In the genomic region with DNA sequence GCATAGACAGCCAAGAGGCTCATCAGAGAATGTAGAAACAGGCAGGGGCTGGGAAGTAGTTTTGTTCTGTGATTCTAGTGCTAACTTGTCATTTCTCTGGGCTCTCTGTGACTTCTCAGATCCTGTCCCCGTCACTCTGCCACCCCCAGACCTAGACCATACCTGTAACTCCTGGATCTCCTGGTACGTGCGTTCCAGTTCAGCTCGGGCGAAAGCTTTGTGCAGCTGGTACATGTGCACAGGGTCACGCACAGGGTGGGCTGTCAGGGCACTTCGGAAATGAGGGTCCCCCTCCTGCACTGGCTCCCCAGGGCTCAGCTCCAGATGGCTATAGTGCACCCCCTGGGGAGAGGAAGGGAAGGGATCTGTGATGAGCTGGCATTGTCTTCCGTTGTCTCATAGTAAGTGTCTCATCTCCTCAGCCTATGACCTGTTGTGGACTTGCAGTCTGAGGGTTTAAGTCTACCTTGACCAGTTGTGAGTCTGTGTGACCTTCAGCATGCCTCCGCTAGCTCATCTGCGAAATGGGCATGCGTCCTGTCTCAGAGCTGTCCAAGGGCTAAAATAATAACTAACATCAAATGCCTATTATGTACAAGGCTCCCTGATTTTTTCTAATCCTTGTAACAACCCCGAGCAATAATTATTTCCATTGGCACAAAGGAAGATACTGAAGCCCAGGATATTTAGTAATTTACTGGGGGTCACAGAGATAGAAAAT, we compare ENCODE assay signal across 9 cellular contexts. TPM values are rescaled to one million over a fixed set of nuclear protein-coding genes. Genes with fewer than 3 reads are reported as not detected.
DNase-seq lines count a peak whose midpoint lies in the region; ATAC-seq, FAIRE-seq and TF ChIP-seq lines count a peak whose summit lies in the region.
"Had no signal": no experiment of that assay in that cellular context is flagged by ENCODE, and none has a peak within 500 bp of the region (broad histone marks: within the 10 kb centered on the region; RNA-seq: fewer than 3 reads in every experiment).

No MANE protein-coding gene starts in this region.

- peaks cover 11% of the 10 kb centered on the region for H3K27me3 Mint-ChIP-seq in activated CD8-positive, alpha-beta memory T cell treated with anti-CD3 and anti-CD28 coated beads, Interleukin-2, amount 10 ng/mL, durations not matched to agents 7 days and 5 days
- peaks cover 9% of the 10 kb centered on the region for H3K27me3 Mint-ChIP-seq in astrocyte (ENCODE audit: low read depth, unreplicated experiment)

- TF ChIP-seq CTCF in Loucy (conservative IDR thresholded peaks at IDR 0.05; ENCODE audit: low read length) (no peak), astrocyte (IDR thresholded peaks at IDR 0.05; ENCODE audit: insufficient read depth, low read depth, low read length) (no peak), parathyroid adenoma (IDR thresholded peaks at IDR 0.05) (no peak)

- H3K9ac ChIP-seq in Loucy (ENCODE audit: low read depth, low read length, poor library complexity, severe bottlenecking) (no peak overlapping the region), astrocyte (ENCODE audit: low read length) (no peak overlapping the region), parathyroid adenoma (no peak overlapping the region)

- H3K27ac ChIP-seq in astrocyte (ENCODE audit: low read depth, low read length) (no peak overlapping the region), parathyroid adenoma (no peak overlapping the region)
- H3K27ac ChIP-seq: psoas muscle had no signal

- CTCF ChIA-PET in activated CD8-positive, alpha-beta memory T cell treated with anti-CD3 and anti-CD28 coated beads, Interleukin-2, amount 10 ng/mL, durations not matched to agents 7 days and 5 days (lab: Charles Lee): interaction anchor here (0.6 to 8.4 kb wide), 35 partner anchors 8 to 153 kb away, joined by 3 to 89 read pairs (median 5); partner anchors contain the start of genes DNPEP, GMPPA and STK11IP

- H3K9me3 ChIP-seq in Loucy (ENCODE audit: insufficient read depth, low read depth, low read length) (no peaks in the 10 kb centered on the region), astrocyte (ENCODE audit: insufficient read depth, low read depth, low read length) (no peaks in the 10 kb centered on the region), parathyroid adenoma (ENCODE audit: control insufficient read depth, low read length) (no peaks in the 10 kb centered on the region)
- H3K9me3 ChIP-seq: psoas muscle had no signal

- H3K4me1 ChIP-seq in Loucy (ENCODE audit: insufficient read depth, low read length, poor library complexity, severe bottlenecking) (peaks cover 10% of the 10 kb centered on the region), astrocyte (ENCODE audit: insufficient read depth, low read length) (peaks cover 33% of the 10 kb centered on the region), parathyroid adenoma (peaks cover 24% of the 10 kb centered on the region)

- H3K4me3 ChIP-seq in Loucy (ENCODE audit: low read length, poor library complexity, severe bottlenecking) (peak overlapping the region; percentile 71), astrocyte (ENCODE audit: insufficient read depth, low read depth, low read length) (no peak overlapping the region), parathyroid adenoma (ENCODE audit: low read depth, low read length) (no peak overlapping the region)

- DNase-seq in activated CD8-positive, alpha-beta memory T cell treated with anti-CD3 and anti-CD28 coated beads, Interleukin-2, amount 10 ng/mL, durations not matched to agents 7 days and 5 days: no peak
- no peak for DNase-seq in activated CD8-positive, alpha-beta memory T cell treated with anti-CD3 and anti-CD28 coated beads, Interleukin-2, amount 50 U/mL, for 4 hours
- no peak for DNase-seq in astrocyte (ENCODE audit: low read depth)
- no peak for DNase-seq in GDM1 (lab: John Stamatoyannopoulos, UW)
- DNase-seq in pons (ENCODE audit: low spot score): no peak
- no peak for DNase-seq in HT-29 (ENCODE audit: low spot score)

- no peaks in the 10 kb centered on the region for H3F3A ChIP-seq in Loucy (ENCODE audit: low read depth)

- H4K20me1 ChIP-seq in Loucy (ENCODE audit: insufficient read depth, low read length, poor library complexity, severe bottlenecking) (peaks cover 7% of the 10 kb centered on the region), astrocyte (ENCODE audit: insufficient read depth, low read length) (peaks cover 56% of the 10 kb centered on the region)

- no peak for ATAC-seq in activated CD8-positive, alpha-beta memory T cell treated with anti-CD3 and anti-CD28 coated beads, Interleukin-2, amount 10 ng/mL, durations not matched to agents 7 days and 5 days

- H3K27ac Mint-ChIP-seq in activated CD8-positive, alpha-beta memory T cell treated with anti-CD3 and anti-CD28 coated beads, Interleukin-2, amount 10 ng/mL, durations not matched to agents 7 days and 5 days: no peak overlapping the region
- H3K27ac Mint-ChIP-seq in astrocyte (ENCODE audit: unreplicated experiment): peak overlapping the region; percentile 86

- no peaks in the 10 kb centered on the region for H3K27me3 ChIP-seq in Loucy (ENCODE audit: insufficient read depth, low read length, poor library complexity, severe bottlenecking)
- no peaks in the 10 kb centered on the region for H3K27me3 ChIP-seq in astrocyte (ENCODE audit: insufficient read depth, low read length)
- H3K27me3 ChIP-seq in parathyroid adenoma (ENCODE audit: control insufficient read depth, insufficient read depth, low read length): no peaks in the 10 kb centered on the region

- H3K9me2 ChIP-seq in Loucy (replicated peaks; ENCODE audit: low read depth, low read length): no peaks in the 10 kb centered on the region

- H2AFZ ChIP-seq in Loucy (ENCODE audit: low read length) (no peak overlapping the region), astrocyte (ENCODE audit: low read depth, low read length) (no peak overlapping the region), parathyroid adenoma (peak overlapping the region; percentile 36)

- H3K36me3 ChIP-seq in Loucy (ENCODE audit: insufficient read depth, low read length) (no peaks in the 10 kb centered on the region), astrocyte (ENCODE audit: insufficient read depth, low read length) (peaks cover 13% of the 10 kb centered on the region), parathyroid adenoma (ENCODE audit: control insufficient read depth, insufficient read depth, low read length) (no peaks in the 10 kb centered on the region)

- no peak for FAIRE-seq in astrocyte (lab: Jason Lieb, UNC)

- no peaks in the 10 kb centered on the region for H3K79me2 ChIP-seq in Loucy (ENCODE audit: insufficient read depth, low read length)
- peaks cover 35% of the 10 kb centered on the region for H3K79me2 ChIP-seq in astrocyte (ENCODE audit: insufficient read depth, low read length)
- peaks cover 12% of the 10 kb centered on the region for H3K79me2 ChIP-seq in parathyroid adenoma

- H3K4me1 Mint-ChIP-seq in activated CD8-positive, alpha-beta memory T cell treated with anti-CD3 and anti-CD28 coated beads, Interleukin-2, amount 10 ng/mL, durations not matched to agents 7 days and 5 days: peaks cover 20% of the 10 kb centered on the region
- peaks cover 12% of the 10 kb centered on the region for H3K4me1 Mint-ChIP-seq in astrocyte (ENCODE audit: low read depth, unreplicated experiment)

- H3K36me3 Mint-ChIP-seq in activated CD8-positive, alpha-beta memory T cell treated with anti-CD3 and anti-CD28 coated beads, Interleukin-2, amount 10 ng/mL, durations not matched to agents 7 days and 5 days: peaks cover 3% of the 10 kb centered on the region
- peaks cover 10% of the 10 kb centered on the region for H3K36me3 Mint-ChIP-seq in astrocyte (ENCODE audit: low read depth, unreplicated experiment)

- H3K4me3 Mint-ChIP-seq in activated CD8-positive, alpha-beta memory T cell treated with anti-CD3 and anti-CD28 coated beads, Interleukin-2, amount 10 ng/mL, durations not matched to agents 7 days and 5 days: peak overlapping the region; percentile 84
- H3K4me3 Mint-ChIP-seq in astrocyte (ENCODE audit: unreplicated experiment): peak overlapping the region; percentile 74

- H3K9me3 Mint-ChIP-seq in activated CD8-positive, alpha-beta memory T cell treated with anti-CD3 and anti-CD28 coated beads, Interleukin-2, amount 10 ng/mL, durations not matched to agents 7 days and 5 days (ENCODE audit: low read depth): no peaks in the 10 kb centered on the region
- no peaks in the 10 kb centered on the region for H3K9me3 Mint-ChIP-seq in astrocyte (ENCODE audit: unreplicated experiment)

- peak overlapping the region; percentile 85 for H3K4me2 ChIP-seq in Loucy (ENCODE audit: low read depth, low read length, poor library complexity, severe bottlenecking)
- H3K4me2 ChIP-seq in astrocyte (ENCODE audit: low read length): peak overlapping the region; percentile 96
- no peak overlapping the region for H3K4me2 ChIP-seq in parathyroid adenoma (ENCODE audit: low read length)

RNA-seq across cellular contexts. Expression of gene CHPF, which starts 2.7 kb away (rescaled TPM):
- total RNA-seq in activated CD8-positive, alpha-beta memory T cell treated with anti-CD3 and anti-CD28 coated beads, Interleukin-2, amount 10 ng/mL, durations not matched to agents 7 days and 5 days: 10 to 100 TPM; 14.2 to 24.4 TPM
- 151 and 163 TPM in 2 replicates for total RNA-seq in astrocyte
- 70.1 and 75.4 TPM in 2 replicates for total RNA-seq in HT-29 (2014; rRNA removed; shearing (Covaris generic))

RNA-seq across cellular contexts. Expression of gene TMEM198, which starts 2.9 kb away (rescaled TPM):
- total RNA-seq in activated CD8-positive, alpha-beta memory T cell treated with anti-CD3 and anti-CD28 coated beads, Interleukin-2, amount 10 ng/mL, durations not matched to agents 7 days and 5 days: 1 to 10 TPM; 1.8 to 2.8 TPM
- total RNA-seq in astrocyte: 3.8 TPM in 2 replicates
- 5.2 and 5.6 TPM in 2 replicates for total RNA-seq in HT-29 (2014; rRNA removed; shearing (Covaris generic))

RNA-seq across cellular contexts. Expression of gene ASIC4, which starts 26.7 kb away (rescaled TPM):
- under 1 TPM in 1 of 2 experiments, not detected in 1; 0.09 TPM for total RNA-seq in activated CD8-positive, alpha-beta memory T cell treated with anti-CD3 and anti-CD28 coated beads, Interleukin-2, amount 10 ng/mL, durations not matched to agents 7 days and 5 days
- 0.39 and 0.70 TPM in 2 replicates for total RNA-seq in astrocyte
- 0.08 TPM in 1 of 2 replicates, not detected in the other for total RNA-seq in HT-29 (2014; rRNA removed; shearing (Covaris generic))

RNA-seq across cellular contexts. Expression of gene OBSL1, which starts 30.4 kb away (rescaled TPM):
- under 1 TPM in 1 of 2 experiments, not detected in 1; 0.16 TPM for total RNA-seq in activated CD8-positive, alpha-beta memory T cell treated with anti-CD3 and anti-CD28 coated beads, Interleukin-2, amount 10 ng/mL, durations not matched to agents 7 days and 5 days
- total RNA-seq in astrocyte: 77.5 and 88.1 TPM in 2 replicates
- total RNA-seq in HT-29 (2014; rRNA removed; shearing (Covaris generic)): 0.86 and 1.3 TPM in 2 replicates

RNA-seq across cellular contexts. Expression of gene INHA, which starts 31.2 kb away (rescaled TPM):
- total RNA-seq in activated CD8-positive, alpha-beta memory T cell treated with anti-CD3 and anti-CD28 coated beads, Interleukin-2, amount 10 ng/mL, durations not matched to agents 7 days and 5 days: not detected
- total RNA-seq in astrocyte: 0.52 and 0.99 TPM in 2 replicates
- total RNA-seq in HT-29 (2014; rRNA removed; shearing (Covaris generic)): not detected in 2 replicates
